In genomic region chr20:21237956-21238355, GRCh38 we compare ENCODE assay signal across 16 cellular contexts.
DNase-seq lines count a peak whose midpoint lies in the region; ATAC-seq and TF ChIP-seq lines count a peak whose summit lies in the region.
"Had no signal": no experiment of that assay in that cellular context is flagged by ENCODE, and none has a peak within 500 bp of the region (broad histone marks: within the 10 kb centered on the region; RNA-seq: fewer than 3 reads in every experiment).

No MANE protein-coding gene starts in this region.

- no peaks in the 10 kb centered on the region for H3K27me3 Mint-ChIP-seq in activated naive CD8-positive, alpha-beta T cell treated with anti-CD3 and anti-CD28 coated beads, Interleukin-2, amount 10 ng/mL, durations not matched to agents 7 days and 5 days
- H3K27me3 Mint-ChIP-seq in activated naive CD8-positive, alpha-beta T cell treated with anti-CD3 and anti-CD28 coated beads for 36 hours = no peaks in the 10 kb centered on the region

- no peaks in the 10 kb centered on the region for H3K36me3 ChIP-seq in PC-3 (ENCODE audit: low read depth, low read length)

- no peak overlapping the region for H3K4me3 ChIP-seq in PC-3 (ENCODE audit: low read length)
- H3K4me3 ChIP-seq: BLaER1 had no signal

- no peaks in the 10 kb centered on the region for H3K36me3 Mint-ChIP-seq in activated naive CD8-positive, alpha-beta T cell treated with anti-CD3 and anti-CD28 coated beads, Interleukin-2, amount 10 ng/mL, durations not matched to agents 7 days and 5 days
- H3K36me3 Mint-ChIP-seq in activated naive CD8-positive, alpha-beta T cell treated with anti-CD3 and anti-CD28 coated beads for 36 hours = no peaks in the 10 kb centered on the region

- no peak for TF ChIP-seq POLR2A in GM18505 (IDR thresholded peaks at IDR 0.05; ENCODE audit: borderline replicate concordance, extremely low read depth, insufficient read depth, insufficient read length)

- no peak overlapping the region for H3K9ac ChIP-seq in PC-3 (ENCODE audit: low read length)
- H3K9ac ChIP-seq: BLaER1 had no signal

- no peak overlapping the region for H2AFZ ChIP-seq in PC-3 (ENCODE audit: low read length)

- peaks cover 2% of the 10 kb centered on the region for H3K4me1 Mint-ChIP-seq in activated naive CD8-positive, alpha-beta T cell treated with anti-CD3 and anti-CD28 coated beads, Interleukin-2, amount 10 ng/mL, durations not matched to agents 7 days and 5 days
- H3K4me1 Mint-ChIP-seq in activated naive CD8-positive, alpha-beta T cell treated with anti-CD3 and anti-CD28 coated beads for 36 hours = no peaks in the 10 kb centered on the region

- no peaks in the 10 kb centered on the region for H3K9me3 Mint-ChIP-seq in activated naive CD8-positive, alpha-beta T cell treated with anti-CD3 and anti-CD28 coated beads, Interleukin-2, amount 10 ng/mL, durations not matched to agents 7 days and 5 days
- no peaks in the 10 kb centered on the region for H3K9me3 Mint-ChIP-seq in activated naive CD8-positive, alpha-beta T cell treated with anti-CD3 and anti-CD28 coated beads for 36 hours

- H3K27me3 ChIP-seq in PC-3 (ENCODE audit: low read length) = no peaks in the 10 kb centered on the region
- H3K27me3 ChIP-seq: BLaER1 had no signal

- intact Hi-C loops in PC-3 (cut with micrococcal nuclease) = loop anchor here (5.0 kb wide), 3 partner anchors 64 to 334 kb away; partner anchors contain the start of genes KIZ and XRN2

- H3K27ac ChIP-seq in PC-3 (ENCODE audit: low read length) = no peak overlapping the region
- H3K27ac ChIP-seq: 22Rv1, BLaER1 had no signal

- H3K9me2 ChIP-seq in PC-3 (replicated peaks; ENCODE audit: low read length) = no peaks in the 10 kb centered on the region

- H3K79me2 ChIP-seq in PC-3 (ENCODE audit: low read length) = no peaks in the 10 kb centered on the region

- no peaks in the 10 kb centered on the region for H3K9me3 ChIP-seq in PC-3 (ENCODE audit: low read length)
- H3K9me3 ChIP-seq: BLaER1 had no signal

- CTCF ChIA-PET in PC-3 (lab: Charles Lee) = interaction anchor here (0.6 to 0.9 kb wide), 4 partner anchors 115 to 253 kb away, joined by 3 to 8 read pairs (median 6); no protein-coding TSS in a partner anchor

- H4K20me1 ChIP-seq in PC-3 (ENCODE audit: low read length) = no peaks in the 10 kb centered on the region
- H4K20me1 ChIP-seq: BLaER1 had no signal

- DNase-seq in activated naive CD8-positive, alpha-beta T cell treated with anti-CD3 and anti-CD28 coated beads, Interleukin-2, amount 10 ng/mL, durations not matched to agents 7 days and 5 days = no peak
- DNase-seq in activated naive CD8-positive, alpha-beta T cell treated with anti-CD3 and anti-CD28 coated beads for 36 hours = no peak
- DNase-seq in PC-3 = peak; percentile 67
- DNase-seq in dermis blood vessel endothelial cell = peak; percentile 13
- DNase-seq in ureter (ENCODE audit: low spot score) = peak; percentile 7
- no peak for DNase-seq in NCI-H2081 (lab: John Stamatoyannopoulos, UW)
- DNase-seq in cortex of kidney (lab: John Stamatoyannopoulos, UW) = no peak
- DNase-seq: Kasumi-1, NCI-H1436 treated with DMSO at 0.1 percent for 48 hours, NCI-H2081 treated with DMSO at 0.1 percent for 48 hours, NCI-H526 treated with DMSO at 0.1 percent for 48 hours, OCI-M1 had no signal

- no peak for TF ChIP-seq CTCF in PC-3 (conservative IDR thresholded peaks at IDR 0.05; ENCODE audit: low read depth, low read length)

- no peak overlapping the region for H3K4me2 ChIP-seq in PC-3 (ENCODE audit: low read length)
- H3K4me2 ChIP-seq: BLaER1 had no signal

- H3K4me3 Mint-ChIP-seq in activated naive CD8-positive, alpha-beta T cell treated with anti-CD3 and anti-CD28 coated beads, Interleukin-2, amount 10 ng/mL, durations not matched to agents 7 days and 5 days = no peak overlapping the region
- no peak overlapping the region for H3K4me3 Mint-ChIP-seq in activated naive CD8-positive, alpha-beta T cell treated with anti-CD3 and anti-CD28 coated beads for 36 hours

- H3K27ac Mint-ChIP-seq in activated naive CD8-positive, alpha-beta T cell treated with anti-CD3 and anti-CD28 coated beads, Interleukin-2, amount 10 ng/mL, durations not matched to agents 7 days and 5 days = peak overlapping the region; percentile 40
- no peak overlapping the region for H3K27ac Mint-ChIP-seq in activated naive CD8-positive, alpha-beta T cell treated with anti-CD3 and anti-CD28 coated beads for 36 hours

- no peak for ATAC-seq in activated naive CD8-positive, alpha-beta T cell treated with anti-CD3 and anti-CD28 coated beads, Interleukin-2, amount 10 ng/mL, durations not matched to agents 7 days and 5 days (ENCODE audit: low read depth)
- ATAC-seq in PC-3 (peak; percentile 70), GM18505 (IDR thresholded peaks at IDR 0.05; ENCODE audit: unreplicated experiment) (no peak)
- ATAC-seq: SK-N-SH treated with all-trans-retinoic acid at 6 μM for 48 hours had no signal

- no TSS peak for BruUV-seq in PC-3 (replicated peaks; lab: Mats Ljungman, UMichigan)

- POLR2A ChIA-PET in activated naive CD8-positive, alpha-beta T cell treated with anti-CD3 and anti-CD28 coated beads, Interleukin-2, amount 10 ng/mL, durations not matched to agents 7 days and 5 days (lab: Charles Lee) = no interaction called here
- POLR2A ChIA-PET in PC-3 (lab: Charles Lee; ENCODE audit: unreplicated experiment) = interaction anchor here (0.6 to 0.7 kb wide), 3 partner anchors 9 to 232 kb away, joined by 3 to 9 read pairs (median 7); no protein-coding TSS in a partner anchor

- H3F3A ChIP-seq in PC-3 (ENCODE audit: low read length, unreplicated experiment) = no peaks in the 10 kb centered on the region

- H3K4me1 ChIP-seq in PC-3 (ENCODE audit: insufficient read depth, low read length) = peaks cover 11% of the 10 kb centered on the region
- H3K4me1 ChIP-seq: BLaER1 had no signal

Comparison
In these comparisons a context has a peak if more than half of its experiments do, and no peak if none do; other contexts are left out.
1. DNase-seq: peak in PC-3 (single experiment), dermis blood vessel endothelial cell (single experiment) and ureter (single experiment); none in activated naive CD8-positive, alpha-beta T cell treated with anti-CD3 and anti-CD28 coated beads, Interleukin-2, amount 10 ng/mL, durations not matched to agents 7 days and 5 days (single experiment), activated naive CD8-positive, alpha-beta T cell treated with anti-CD3 and anti-CD28 coated beads for 36 hours (single experiment), NCI-H2081 (0 of 2) and cortex of kidney (single experiment).